2 cellular contexts compared by ENCODE assay signal in genomic region chr2:72114693-72115051, GRCh38.
TF ChIP-seq lines count a peak whose summit lies in the region.

No MANE protein-coding gene starts in this region.

TF ChIP-seq in IMR-90, 13 proteins besides CTCF, POLR2A, EP300 and RAD21 (continued from another document):
- no peak for TF ChIP-seq BHLHE40 (IDR thresholded peaks at IDR 0.05; ENCODE audit: low read depth, low read length)
- no peak for TF ChIP-seq MXI1 (IDR thresholded peaks at IDR 0.05; ENCODE audit: borderline replicate concordance, low read depth, low read length)
- no peak for TF ChIP-seq RFX5 (IDR thresholded peaks at IDR 0.05; ENCODE audit: low read depth, low read length)
- no peak for TF ChIP-seq NFE2L2 (IDR thresholded peaks at IDR 0.05; ENCODE audit: low read depth, low read length)
- no peak for TF ChIP-seq RCOR1 (IDR thresholded peaks at IDR 0.05; ENCODE audit: insufficient replicate concordance, low read length)
- no peak for TF ChIP-seq MAFK (IDR thresholded peaks at IDR 0.05; ENCODE audit: low read depth, low read length)
- TF ChIP-seq, protein P1, sequence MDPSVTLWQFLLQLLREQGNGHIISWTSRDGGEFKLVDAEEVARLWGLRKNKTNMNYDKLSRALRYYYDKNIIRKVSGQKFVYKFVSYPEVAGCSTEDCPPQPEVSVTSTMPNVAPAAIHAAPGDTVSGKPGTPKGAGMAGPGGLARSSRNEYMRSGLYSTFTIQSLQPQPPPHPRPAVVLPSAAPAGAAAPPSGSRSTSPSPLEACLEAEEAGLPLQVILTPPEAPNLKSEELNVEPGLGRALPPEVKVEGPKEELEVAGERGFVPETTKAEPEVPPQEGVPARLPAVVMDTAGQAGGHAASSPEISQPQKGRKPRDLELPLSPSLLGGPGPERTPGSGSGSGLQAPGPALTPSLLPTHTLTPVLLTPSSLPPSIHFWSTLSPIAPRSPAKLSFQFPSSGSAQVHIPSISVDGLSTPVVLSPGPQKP (IDR thresholded peaks at IDR 0.05; ENCODE audit: borderline replicate concordance, low read depth, low read length): no peak
- no peak for TF ChIP-seq CHD1 (IDR thresholded peaks at IDR 0.05; ENCODE audit: low read depth, low read length)
- no peak for TF ChIP-seq CEBPB (IDR thresholded peaks at IDR 0.05; ENCODE audit: low read depth, low read length)
- TF ChIP-seq, protein P2, sequence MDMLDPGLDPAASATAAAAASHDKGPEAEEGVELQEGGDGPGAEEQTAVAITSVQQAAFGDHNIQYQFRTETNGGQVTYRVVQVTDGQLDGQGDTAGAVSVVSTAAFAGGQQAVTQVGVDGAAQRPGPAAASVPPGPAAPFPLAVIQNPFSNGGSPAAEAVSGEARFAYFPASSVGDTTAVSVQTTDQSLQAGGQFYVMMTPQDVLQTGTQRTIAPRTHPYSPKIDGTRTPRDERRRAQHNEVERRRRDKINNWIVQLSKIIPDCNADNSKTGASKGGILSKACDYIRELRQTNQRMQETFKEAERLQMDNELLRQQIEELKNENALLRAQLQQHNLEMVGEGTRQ (IDR thresholded peaks at IDR 0.05; ENCODE audit: low read depth, low read length): no peak
- TF ChIP-seq SMC3 (IDR thresholded peaks at IDR 0.05; ENCODE audit: low read depth, low read length): no peak
- no peak for TF ChIP-seq FOS (IDR thresholded peaks at IDR 0.05; ENCODE audit: low read depth, low read length)

TF ChIP-seq in GM12891, 5 proteins besides CTCF, POLR2A, EP300 and RAD21 (continued from another document):
- TF ChIP-seq POU2F2 (IDR thresholded peaks at IDR 0.05; ENCODE audit: low read depth, low read length) (no peak), SPI1 (IDR thresholded peaks at IDR 0.05; ENCODE audit: low read depth, low read length) (no peak), POLR2AphosphoS5 (IDR thresholded peaks at IDR 0.05; ENCODE audit: low read depth, low read length) (no peak), PAX5 (IDR thresholded peaks at IDR 0.05; ENCODE audit: insufficient read depth, low read length, severe bottlenecking) (no peak)
TF ChIP-seq in GM12891: peak in this region for 0.
